ENCODE assay signal across 18 cellular contexts in genomic region chr7:6288270-6288860, GRCh38. TPM values are rescaled to one million over a fixed set of nuclear protein-coding genes. Genes with fewer than 3 reads are reported as not detected.
DNase-seq lines count a peak whose midpoint lies in the region; ATAC-seq, FAIRE-seq and TF ChIP-seq lines count a peak whose summit lies in the region.
"Had no signal": no experiment of that assay in that cellular context is flagged by ENCODE, and none has a peak within 500 bp of the region (broad histone marks: within the 10 kb centered on the region; RNA-seq: fewer than 3 reads in every experiment).

No MANE protein-coding gene starts in this region.

- TF ChIP-seq EP300 in K562 (IDR thresholded peaks at IDR 0.05; ENCODE audit: low read length), result no peak

- 50% methylated on average over 2 of the region's 2 CpGs for WGBS in K562 (ENCODE audit: insufficient coverage, low coverage, missing lambda C conversion rate)

- H3K36me3 ChIP-seq in HEK293 (ENCODE audit: control insufficient read depth in 2 of 2, insufficient read depth in 1 of 2, low read length in 2 of 2) (no peaks in the 10 kb centered on the region), K562 (ENCODE audit: control insufficient read depth, insufficient read depth, low read length) (no peaks in the 10 kb centered on the region)
- H3K36me3 ChIP-seq: HAP-1 had no signal

- TF ChIP-seq RAD21 in K562 (CRISPR knock-in tag; conservative IDR thresholded peaks at IDR 0.05 in 1 of 2, IDR thresholded peaks at IDR 0.05 in 1 of 2), result no peak

- H3K9me3 ChIP-seq in HEK293 (ENCODE audit: control insufficient read depth, insufficient read depth, low read depth, low read length) (no peaks in the 10 kb centered on the region), K562 (replicated peaks; ENCODE audit: control insufficient read depth, insufficient read depth, low read depth, low read length) (no peaks in the 10 kb centered on the region)
- H3K9me3 ChIP-seq: HAP-1 had no signal

- FAIRE-seq in K562 (lab: Jason Lieb, UNC), result no peak
- peak; percentile 58 for FAIRE-seq in urothelium cell line (lab: Jason Lieb, UNC)
- FAIRE-seq: GM12891, GM18507, H54 had no signal

- no peak overlapping the region for H3K9ac ChIP-seq in K562 (ENCODE audit: insufficient read depth in 1 of 2, low read depth in 2 of 2, low read length in 2 of 2)

- H3K4me1 ChIP-seq in HEK293 (ENCODE audit: control insufficient read depth, insufficient read depth, low read length), result no peaks in the 10 kb centered on the region
- peaks cover 8 to 17% of the 10 kb centered on the region in 2 experiments; a peak in 4 of 5 replicates for H3K4me1 ChIP-seq in K562 (replicated peaks in 1 of 2; ENCODE audit: control insufficient read depth in 2 of 2, insufficient read depth in 2 of 2, low read length in 2 of 2)

- CTCF ChIA-PET in HEK293 (lab: Yijun Ruan, JAX), result no interaction called here
- CTCF ChIA-PET in HEK293T (lab: Yijun Ruan, JAX), result interaction anchor here (0.6 kb wide), 1 partner anchor 248 kb away, joined by 5 read pairs; no protein-coding TSS in a partner anchor
- CTCF ChIA-PET in K562 (lab: Yijun Ruan, JAX; ENCODE audit: low intra/inter-chr PET ratio), result no interaction called here

- TF ChIP-seq POLR2A in K562 (conservative IDR thresholded peaks at IDR 0.05), result no peak

- POLR2A ChIA-PET in HEK293 (lab: Yijun Ruan, JAX), result no interaction called here
- POLR2A ChIA-PET in HEK293T (lab: Yijun Ruan, JAX), result no interaction called here
- POLR2A ChIA-PET in K562 (lab: Yijun Ruan, JAX), result no interaction called here

- H3K27ac ChIP-seq in HEK293 (ENCODE audit: extremely low read depth, low read depth, low read length) (no peak overlapping the region), K562 (ENCODE audit: extremely low read depth, low read depth, low read length) (no peak overlapping the region)

- no peak for ATAC-seq in K562

- H4K20me1 ChIP-seq in K562 (replicated peaks; ENCODE audit: control insufficient read depth, insufficient read depth, low read length), result no peaks in the 10 kb centered on the region

- TF ChIP-seq CTCF in HEK293 (tag by site-specific recombination; IDR thresholded peaks at IDR 0.05), result no peak
- TF ChIP-seq CTCF in K562 (IDR thresholded peaks at IDR 0.05 in 2 of 3, conservative IDR thresholded peaks at IDR 0.05 in 1 of 3; ENCODE audit: insufficient read depth in 2 of 3, low read depth in 1 of 3, low read length in 3 of 3), result no peak

- H3K4me3 ChIP-seq in HEK293 (ENCODE audit: low read depth, low read length), result no peak overlapping the region
- no peak overlapping the region for H3K4me3 ChIP-seq in K562
- H3K4me3 ChIP-seq: HAP-1 had no signal

- H2AFZ ChIP-seq in K562 (ENCODE audit: low read depth, low read length), result no peak overlapping the region

- no peaks in the 10 kb centered on the region for H3K27me3 ChIP-seq in K562 (ENCODE audit: control insufficient read depth in 2 of 2, insufficient read depth in 2 of 2, low read length in 2 of 2)

- no peaks in the 10 kb centered on the region for H3K9me1 ChIP-seq in K562 (ENCODE audit: control insufficient read depth, insufficient read depth, low read length)

- H3K4me2 ChIP-seq in K562 (ENCODE audit: insufficient read depth, low read length), result no peak overlapping the region

- in situ Hi-C loops in K562 (cut with MboI), result no loop called here

- BruUV-seq in K562 (replicated peaks; lab: Mats Ljungman, UMichigan), result no TSS peak

- DNase-seq in HEK293T (ENCODE audit: extremely low spot score), result no peak
- DNase-seq in K562 (ENCODE audit: extremely low read depth in 1 of 4, low spot score in 3 of 4), result no peak
- no peak for DNase-seq in urothelium cell line (ENCODE audit: low spot score)
- no peak for DNase-seq in Kasumi-1 (lab: John Stamatoyannopoulos, UW)
- no peak for DNase-seq in ecto neural progenitor cell (ENCODE audit: low spot score)
- DNase-seq: C1 segment of cervical spinal cord; Calu3; CD4-positive, alpha-beta memory T cell; COR-L47; DMS53; DMS79 treated with DMSO at 0.1 percent for 48 hours; GF-D8; GOT3 had no signal

- no peaks in the 10 kb centered on the region for H3K79me2 ChIP-seq in K562 (ENCODE audit: control insufficient read depth, insufficient read depth, low read length)

- intact Hi-C loops in K562 (cut with micrococcal nuclease), result no loop called here

TF ChIP-seq in HEK293, 187 proteins besides CTCF, POLR2A, EP300 and RAD21 (continues in another document):
- TF ChIP-seq PRDM1 (tag by site-specific recombination; IDR thresholded peaks at IDR 0.05) (peak; percentile 73), SP3 (tag by site-specific recombination; IDR thresholded peaks at IDR 0.05) (no peak), ZBTB17 (tag by site-specific recombination; IDR thresholded peaks at IDR 0.05) (no peak), BCL6B (tag by site-specific recombination; IDR thresholded peaks at IDR 0.05) (no peak)

TF ChIP-seq in HEK293T, 16 proteins besides CTCF, POLR2A, EP300 and RAD21:
- TF ChIP-seq FOXM1 (IDR thresholded peaks at IDR 0.05; ENCODE audit: borderline replicate concordance) (no peak), TARDBP (IDR thresholded peaks at IDR 0.05) (peak; percentile 20; the same call in 1 of the 2 replicates)

TF ChIP-seq in K562, 482 proteins besides CTCF, POLR2A, EP300 and RAD21 (continues in another document):
- TF ChIP-seq HBP1 (CRISPR knock-in tag; IDR thresholded peaks at IDR 0.05), result peak; percentile 85
- peak; percentile 75 for TF ChIP-seq MTA1 (IDR thresholded peaks at IDR 0.05; ENCODE audit: borderline replicate concordance)
- TF ChIP-seq ZNF197 (CRISPR knock-in tag; IDR thresholded peaks at IDR 0.05; ENCODE audit: low read depth), result no peak
- 0 out of 2 replicates have a peak, but pooled peaks have one; percentile 40 for TF ChIP-seq MEF2D (tag; conservative IDR thresholded peaks at IDR 0.05; ENCODE audit: low read depth)
- peak in 1 of 2 experiments; percentile 41; a peak in 1 of 4 replicates for TF ChIP-seq HDAC1 (IDR thresholded peaks at IDR 0.05)
- TF ChIP-seq ZBTB5 (IDR thresholded peaks at IDR 0.05), result peak; percentile 58; the same call in 1 of the 2 replicates
- no peak for TF ChIP-seq MAZ (CRISPR knock-in tag; conservative IDR thresholded peaks at IDR 0.05 in 1 of 2, IDR thresholded peaks at IDR 0.05 in 1 of 2)
- TF ChIP-seq TAF7 (tag; IDR thresholded peaks at IDR 0.05), result no peak
- peak; percentile 57; the same call in 1 of the 2 replicates for TF ChIP-seq ELF4 (CRISPR knock-in tag; IDR thresholded peaks at IDR 0.05)
- 0 out of 2 replicates have a peak, but pooled peaks have one; percentile 33 for TF ChIP-seq MCM3 (IDR thresholded peaks at IDR 0.05)
- no peak for TF ChIP-seq THRAP3 (IDR thresholded peaks at IDR 0.05; ENCODE audit: borderline replicate concordance)
- no peak for TF ChIP-seq ZNF57 (CRISPR knock-in tag; IDR thresholded peaks at IDR 0.05)
- TF ChIP-seq DLX4 (CRISPR knock-in tag; IDR thresholded peaks at IDR 0.05), result no peak
- no peak for TF ChIP-seq SOX6 (IDR thresholded peaks at IDR 0.05)

RNA-seq across cellular contexts. Expression of gene CYTH3, which starts 15.9 kb away (rescaled TPM):
- total RNA-seq in K562 (2011; cell fraction: chromatin; rRNA removed; ENCODE audit: low replicate concordance), result 23.7 and 39.3 TPM in 2 replicates
- total RNA-seq in K562 (2011; cell fraction: nucleolus; rRNA removed), result 19.7 and 23.5 TPM in 2 replicates
- total RNA-seq in K562 (2011; cell fraction: nucleoplasm; rRNA removed), result 22.3 and 24.9 TPM in 2 replicates
- total RNA-seq in K562 (2014; rRNA removed) (8.8 and 14.3 TPM in 2 replicates), K562 (2014; rRNA removed; fragmentation: Illumina TruSeq; extraction: Trizol) (7.4 and 8.4 TPM in 2 replicates), K562 (2015; rRNA removed; fragmentation: Illumina TruSeq; extraction: Trizol) (11.5 TPM in 2 replicates), K562 (2021) (14.8 and 15.2 TPM in 2 replicates)
- polyA plus RNA-seq in K562 (2011; rRNA removed) (11.4 and 16.2 TPM in 2 replicates), K562 (2014; fragmentation: Illumina TruSeq; extraction: Trizol) (12.3 and 13.8 TPM in 2 replicates), K562 (2014; fragmentation: Nextera tagmentation; extraction: Ambion mirVana) (under 1 TPM; 0.25 to 0.42 TPM), K562 (2014; rRNA removed) (13.8 and 17.0 TPM in 2 replicates)
- 13.6 and 14.6 TPM in 2 replicates for polyA plus RNA-seq in K562 (2011; cell fraction: cytosol; rRNA removed)
- polyA plus RNA-seq in K562 (2011; cell fraction: nucleus; rRNA removed), result 43.6 and 45.1 TPM in 2 replicates
- polyA plus RNA-seq in K562 (2012), result 11.3 and 12.8 TPM in 2 replicates
- polyA minus RNA-seq in K562 (2011; rRNA and poly(A)+ RNA removed), result 5.5 and 6.4 TPM in 2 replicates
- polyA minus RNA-seq in K562 (2011; cell fraction: cytosol; rRNA and poly(A)+ RNA removed), result 8.1 and 9.3 TPM in 2 replicates
- 9.8 and 12.1 TPM in 2 replicates for polyA minus RNA-seq in K562 (2011; cell fraction: nucleus; rRNA and poly(A)+ RNA removed)

Comparison
In these comparisons a context has a peak if more than half of its experiments do, and no peak if none do; other contexts are left out.
1. Of the 44 proteins assayed by ChIP-seq in both K562 and HEK293: peak only in K562: ZBTB26 and ZNF121; only in HEK293: none; in both: none; in neither: 42.